Comparison of ENCODE assay signal across 1 cellular context in the genomic region with DNA sequence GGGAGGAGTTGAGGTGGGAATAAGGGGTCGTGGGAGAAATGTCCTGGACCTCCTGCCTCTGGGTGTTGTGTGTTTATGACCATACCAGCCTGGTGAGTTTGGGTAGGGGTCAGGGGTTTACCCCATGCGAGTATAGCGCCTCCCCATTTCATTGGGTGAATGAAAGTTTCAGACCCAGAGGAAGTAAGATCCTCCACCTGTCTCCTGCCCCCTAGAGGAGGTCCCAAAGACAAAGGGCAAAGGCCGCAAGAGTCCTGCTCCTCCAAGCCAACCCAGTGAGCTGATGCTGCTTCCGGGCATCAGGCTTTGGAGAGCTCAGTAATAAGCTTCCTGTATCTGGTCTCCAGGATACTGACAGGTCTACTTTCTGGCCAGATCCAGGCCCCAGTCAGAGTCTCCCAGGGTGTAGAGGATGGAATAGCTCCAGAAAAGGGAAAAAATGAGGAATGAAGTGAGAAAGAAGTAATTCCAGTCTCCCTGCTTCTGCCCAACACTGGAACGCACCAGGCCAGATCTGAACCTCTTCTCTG.
TF ChIP-seq lines count a peak whose summit lies in the region.

No MANE protein-coding gene starts in this region.

TF ChIP-seq in SK-N-SH, 30 proteins besides CTCF, POLR2A, EP300 and RAD21 (continued from another document):
- TF ChIP-seq, protein P1, sequence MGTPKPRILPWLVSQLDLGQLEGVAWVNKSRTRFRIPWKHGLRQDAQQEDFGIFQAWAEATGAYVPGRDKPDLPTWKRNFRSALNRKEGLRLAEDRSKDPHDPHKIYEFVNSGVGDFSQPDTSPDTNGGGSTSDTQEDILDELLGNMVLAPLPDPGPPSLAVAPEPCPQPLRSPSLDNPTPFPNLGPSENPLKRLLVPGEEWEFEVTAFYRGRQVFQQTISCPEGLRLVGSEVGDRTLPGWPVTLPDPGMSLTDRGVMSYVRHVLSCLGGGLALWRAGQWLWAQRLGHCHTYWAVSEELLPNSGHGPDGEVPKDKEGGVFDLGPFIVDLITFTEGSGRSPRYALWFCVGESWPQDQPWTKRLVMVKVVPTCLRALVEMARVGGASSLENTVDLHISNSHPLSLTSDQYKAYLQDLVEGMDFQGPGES (IDR thresholded peaks at IDR 0.05; ENCODE audit: low read depth, low read length): no peak
- TF ChIP-seq, protein P2, sequence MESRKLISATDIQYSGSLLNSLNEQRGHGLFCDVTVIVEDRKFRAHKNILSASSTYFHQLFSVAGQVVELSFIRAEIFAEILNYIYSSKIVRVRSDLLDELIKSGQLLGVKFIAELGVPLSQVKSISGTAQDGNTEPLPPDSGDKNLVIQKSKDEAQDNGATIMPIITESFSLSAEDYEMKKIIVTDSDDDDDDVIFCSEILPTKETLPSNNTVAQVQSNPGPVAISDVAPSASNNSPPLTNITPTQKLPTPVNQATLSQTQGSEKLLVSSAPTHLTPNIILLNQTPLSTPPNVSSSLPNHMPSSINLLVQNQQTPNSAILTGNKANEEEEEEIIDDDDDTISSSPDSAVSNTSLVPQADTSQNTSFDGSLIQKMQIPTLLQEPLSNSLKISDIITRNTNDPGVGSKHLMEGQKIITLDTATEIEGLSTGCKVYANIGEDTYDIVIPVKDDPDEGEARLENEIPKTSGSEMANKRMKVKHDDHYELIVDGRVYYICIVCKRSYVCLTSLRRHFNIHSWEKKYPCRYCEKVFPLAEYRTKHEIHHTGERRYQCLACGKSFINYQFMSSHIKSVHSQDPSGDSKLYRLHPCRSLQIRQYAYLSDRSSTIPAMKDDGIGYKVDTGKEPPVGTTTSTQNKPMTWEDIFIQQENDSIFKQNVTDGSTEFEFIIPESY (IDR thresholded peaks at IDR 0.05; ENCODE audit: borderline replicate concordance, low read depth): no peak
- no peak for TF ChIP-seq FOXJ3 (CRISPR knock-in tag; IDR thresholded peaks at IDR 0.05)
